23 cellular contexts compared by ENCODE assay signal in the genomic region with DNA sequence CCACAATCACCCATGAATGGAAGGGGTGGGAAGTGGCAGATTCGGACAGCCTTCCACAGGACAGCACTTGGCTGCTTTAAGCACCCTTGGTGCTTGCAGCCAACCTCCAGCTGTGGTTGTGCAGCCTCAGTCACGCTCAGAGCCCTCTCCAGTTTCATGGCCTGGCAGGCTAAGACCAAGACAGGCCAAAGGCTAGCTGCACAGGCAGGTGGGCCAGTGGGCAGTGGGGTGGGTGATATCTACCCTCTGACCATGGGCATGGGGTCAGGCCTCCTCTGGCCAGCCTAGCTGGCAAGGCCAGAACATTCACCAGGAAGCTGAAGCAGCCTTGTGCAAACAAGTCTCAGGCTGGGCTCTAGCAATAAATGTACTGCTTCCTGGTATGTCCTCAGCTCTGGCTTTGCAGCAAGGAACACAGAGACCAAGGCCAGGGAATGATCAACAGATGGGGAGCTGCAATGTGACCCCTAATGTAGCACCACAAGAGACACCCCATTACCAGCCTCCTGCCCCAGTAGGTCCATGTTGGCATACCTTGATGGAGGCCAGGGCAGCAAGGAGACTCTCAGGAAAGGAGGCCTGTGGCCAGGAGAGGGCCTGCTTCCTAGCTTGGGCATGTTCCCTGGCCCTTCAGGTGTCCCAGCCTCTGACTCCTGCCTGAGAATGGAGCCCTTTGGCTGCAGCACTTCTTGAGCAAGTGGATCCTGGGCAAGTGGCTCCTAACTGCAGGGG. TPM values are rescaled to one million over a fixed set of nuclear protein-coding genes. Genes with fewer than 3 reads are reported as not detected.
DNase-seq lines count a peak whose midpoint lies in the region; ATAC-seq and TF ChIP-seq lines count a peak whose summit lies in the region.
"Had no signal": no experiment of that assay in that cellular context is flagged by ENCODE, and none has a peak within 500 bp of the region (broad histone marks: within the 10 kb centered on the region; RNA-seq: fewer than 3 reads in every experiment).

No MANE protein-coding gene starts in this region.

- H3K27ac ChIP-seq in left ventricle myocardium inferior (replicated peaks) (peak overlapping the region; percentile 74), heart left ventricle (peak overlapping the region in 3 of 12 donors; percentile 18 to 79 (median 33)), neuronal stem cell (replicated peaks; ENCODE audit: low read length) (no peak overlapping the region), vagina (peak overlapping the region; percentile 63), A673 (ENCODE audit: low read depth, low read length, poor library complexity, severe bottlenecking) (no peak overlapping the region)
- H3K27ac ChIP-seq: epithelial cell of prostate had no signal

- no peak overlapping the region for H3K27ac Mint-ChIP-seq in activated CD4-positive, alpha-beta memory T cell treated with anti-CD3 and anti-CD28 coated beads for 36 hours
- H3K27ac Mint-ChIP-seq: activated naive CD8-positive, alpha-beta T cell; activated T-helper 1 cell treated with anti-CD3 and anti-CD28 coated beads, Interleukin-12 subunit alpha, Interleukin-12 subunit beta, Interleukin-2, Interleukin-4 antibody, amounts not matched to agents 30 ng/mL and 10 ng/mL and 1 ng/mL, durations not matched to agents 14 hours and 24 hours and 36 hours; dendritic cell treated with granulocyte-macrophage colony-stimulating factor and Interleukin-4, amounts not matched to agents 40 ng/mL and 50 ng/mL, for 4 days; natural killer cell; T-helper 2 cell treated with Interferon-gamma antibody and Interleukin-4, amounts not matched to agents 5 μg/mL and 100 μg/mL, for 36 hours had no signal

- no peak overlapping the region for H3K4me2 ChIP-seq in neuronal stem cell (ENCODE audit: insufficient read depth, low read length, poor library complexity, severe bottlenecking)

- no peak overlapping the region for H3K18ac ChIP-seq in neuronal stem cell (ENCODE audit: low read length)

- H3K14ac ChIP-seq in neuronal stem cell (ENCODE audit: low read length): no peak overlapping the region

- TF ChIP-seq POLR2A in heart left ventricle (IDR thresholded peaks at IDR 0.05) (no peak), vagina (IDR thresholded peaks at IDR 0.05) (no peak)

- no TSS peak for BruUV-seq in A673 (replicated peaks; lab: Mats Ljungman, UMichigan)

- peak; percentile 36 for DNase-seq in left ventricle myocardium inferior
- no peak for DNase-seq in heart left ventricle
- DNase-seq in neuronal stem cell (ENCODE audit: low spot score): no peak
- no peak for DNase-seq in vagina (ENCODE audit: extremely low spot score in 2 of 2)
- no peak for DNase-seq in stimulated activated naive CD4-positive, alpha-beta T cell treated with Interleukin-2 at 50 U/mL for 16 hours (lab: John Stamatoyannopoulos, UW)
- DNase-seq in A673 (ENCODE audit: low spot score): no peak
- no peak for DNase-seq in activated CD4-positive, alpha-beta memory T cell treated with anti-CD3 and anti-CD28 coated beads for 36 hours
- DNase-seq: activated CD8-positive, alpha-beta memory T cell treated with anti-CD3 and anti-CD28 coated beads for 24 hours; H9; KG1; natural killer cell; OCI-M1 had no signal

- H3K27me3 Mint-ChIP-seq in activated CD4-positive, alpha-beta memory T cell treated with anti-CD3 and anti-CD28 coated beads for 36 hours: no peaks in the 10 kb centered on the region
- H3K27me3 Mint-ChIP-seq: activated naive CD8-positive, alpha-beta T cell; CD4-positive, alpha-beta memory T cell; dendritic cell treated with granulocyte-macrophage colony-stimulating factor and Interleukin-4, amounts not matched to agents 40 ng/mL and 50 ng/mL, for 4 days; type B pancreatic cell had no signal

- no peaks in the 10 kb centered on the region for H3K27me3 ChIP-seq in left ventricle myocardium inferior (ENCODE audit: low read depth)
- no peaks in the 10 kb centered on the region for H3K27me3 ChIP-seq in heart left ventricle
- H3K27me3 ChIP-seq in neuronal stem cell (ENCODE audit: control insufficient read depth in 3 of 3, insufficient read depth in 3 of 3, low read depth in 1 of 3, low read length in 3 of 3): no peaks in the 10 kb centered on the region
- no peaks in the 10 kb centered on the region for H3K27me3 ChIP-seq in vagina
- H3K27me3 ChIP-seq in A673 (replicated peaks; ENCODE audit: insufficient read depth, low read depth, low read length, poor library complexity): no peaks in the 10 kb centered on the region

- H3K9me3 Mint-ChIP-seq in activated CD4-positive, alpha-beta memory T cell treated with anti-CD3 and anti-CD28 coated beads for 36 hours: no peaks in the 10 kb centered on the region
- H3K9me3 Mint-ChIP-seq: activated T-helper 1 cell treated with anti-CD3 and anti-CD28 coated beads, Interleukin-12 subunit alpha, Interleukin-12 subunit beta, Interleukin-2, Interleukin-4 antibody, amounts not matched to agents 30 ng/mL and 10 ng/mL and 1 ng/mL, durations not matched to agents 14 hours and 24 hours and 36 hours; brain; CD4-positive, alpha-beta memory T cell; dendritic cell treated with granulocyte-macrophage colony-stimulating factor and Interleukin-4, amounts not matched to agents 40 ng/mL and 50 ng/mL, for 4 days; H9; natural killer cell; T-helper 2 cell treated with Interferon-gamma antibody and Interleukin-4, amounts not matched to agents 5 μg/mL and 100 μg/mL, for 36 hours; type B pancreatic cell had no signal

- no peak overlapping the region for H4K8ac ChIP-seq in neuronal stem cell (ENCODE audit: low read depth, low read length)

- no peak overlapping the region for H4K91ac ChIP-seq in neuronal stem cell (ENCODE audit: low read depth, low read length, poor library complexity)

- H2BK5ac ChIP-seq in neuronal stem cell (ENCODE audit: low read length): peak overlapping the region; percentile 7

- intact Hi-C loops in left ventricle myocardium inferior (cut with micrococcal nuclease): no loop called here
- intact Hi-C loops in heart left ventricle (cut with DNase I): no loop called here
- intact Hi-C loops in vagina (cut with DNase I): no loop called here
- intact Hi-C loops in A673 (cut with micrococcal nuclease; ENCODE audit: unreplicated experiment): no loop called here
- intact Hi-C loops in activated CD4-positive, alpha-beta memory T cell treated with anti-CD3 and anti-CD28 coated beads for 36 hours (cut with micrococcal nuclease): no loop called here

- peaks cover 3% of the 10 kb centered on the region for H3K79me1 ChIP-seq in neuronal stem cell (ENCODE audit: low read depth, low read length)

- H2AFZ ChIP-seq in neuronal stem cell (ENCODE audit: low read length): no peak overlapping the region

- no peak overlapping the region for H3K23ac ChIP-seq in neuronal stem cell (ENCODE audit: low read depth, low read length, poor library complexity)

- no peak overlapping the region for H3K4me3 ChIP-seq in left ventricle myocardium inferior
- H3K4me3 ChIP-seq in heart left ventricle: no peak overlapping the region
- no peak overlapping the region for H3K4me3 ChIP-seq in neuronal stem cell (ENCODE audit: low read length in 2 of 2)
- H3K4me3 ChIP-seq in vagina: no peak overlapping the region
- H3K4me3 ChIP-seq in A673 (ENCODE audit: low read depth, low read length, poor library complexity, severe bottlenecking): no peak overlapping the region
- H3K4me3 ChIP-seq: lung had no signal

- 79 to 93% (median 84%) methylated on average over 1 to 2 of the region's 2 CpGs for WGBS in heart left ventricle, 4 donors
- WGBS in neuronal stem cell (ENCODE audit: extremely low coverage in 2 of 2, insufficient read length in 2 of 2, insufficient replicate concordance in 1 of 2), 2 donors: no CpG with 5 or more reads among the region's 2 CpGs

- no peak overlapping the region for H2BK12ac ChIP-seq in neuronal stem cell (ENCODE audit: low read length)

- no peak overlapping the region for H2AK5ac ChIP-seq in neuronal stem cell (ENCODE audit: low read depth, low read length)

- H2BK120ac ChIP-seq in neuronal stem cell (ENCODE audit: low read depth, low read length): no peak overlapping the region

- H3K4me3 Mint-ChIP-seq in activated CD4-positive, alpha-beta memory T cell treated with anti-CD3 and anti-CD28 coated beads for 36 hours: no peak overlapping the region
- H3K4me3 Mint-ChIP-seq: activated naive CD8-positive, alpha-beta T cell; activated T-helper 1 cell treated with anti-CD3 and anti-CD28 coated beads, Interleukin-12 subunit alpha, Interleukin-12 subunit beta, Interleukin-2, Interleukin-4 antibody, amounts not matched to agents 30 ng/mL and 10 ng/mL and 1 ng/mL, durations not matched to agents 14 hours and 24 hours and 36 hours; brain; CD4-positive, alpha-beta memory T cell; dendritic cell treated with granulocyte-macrophage colony-stimulating factor and Interleukin-4, amounts not matched to agents 40 ng/mL and 50 ng/mL, for 4 days; H9; natural killer cell; T-helper 2 cell treated with Interferon-gamma antibody and Interleukin-4, amounts not matched to agents 5 μg/mL and 100 μg/mL, for 36 hours; type B pancreatic cell had no signal

- H3K36me3 ChIP-seq in left ventricle myocardium inferior (peaks cover 28% of the 10 kb centered on the region), heart left ventricle (peaks cover 0 to 49% (median 23%) of the 10 kb centered on the region in 9 donors), neuronal stem cell (replicated peaks in 1 of 2; ENCODE audit: control insufficient read depth in 2 of 2, insufficient read depth in 2 of 2, low read length in 2 of 2) (peaks cover 0 to 41% of the 10 kb centered on the region in 2 donors), vagina (peaks cover 0 to 20% of the 10 kb centered on the region in 2 donors), A673 (ENCODE audit: insufficient read depth, low read length, poor library complexity, severe bottlenecking) (no peaks in the 10 kb centered on the region)

- H3K9me3 ChIP-seq in left ventricle myocardium inferior (replicated peaks) (no peaks in the 10 kb centered on the region), heart left ventricle (no peaks in the 10 kb centered on the region), neuronal stem cell (replicated peaks in 1 of 2; ENCODE audit: control insufficient read depth in 2 of 2, insufficient read depth in 1 of 2, low read depth in 1 of 2, low read length in 2 of 2) (no peaks in the 10 kb centered on the region), vagina (no peaks in the 10 kb centered on the region), A673 (ENCODE audit: low read depth, low read length, poor library complexity, severe bottlenecking) (no peaks in the 10 kb centered on the region)

- no peak overlapping the region for H3K4ac ChIP-seq in neuronal stem cell (ENCODE audit: low read length)

- CTCF ChIA-PET in A673 (lab: Charles Lee): no interaction called here
- CTCF ChIA-PET in activated CD4-positive, alpha-beta memory T cell treated with anti-CD3 and anti-CD28 coated beads for 36 hours (lab: Charles Lee): interaction anchor here (1.5 to 2.7 kb wide), 2 partner anchors 14 to 24 kb away, joined by 5 to 11 read pairs; no protein-coding TSS in a partner anchor

- no peak overlapping the region for H2BK15ac ChIP-seq in neuronal stem cell (ENCODE audit: low read length)

- no peak overlapping the region for H3K9ac ChIP-seq in neuronal stem cell (ENCODE audit: low read depth, low read length, poor library complexity)

- peaks cover 2% of the 10 kb centered on the region for H3K36me3 Mint-ChIP-seq in activated CD4-positive, alpha-beta memory T cell treated with anti-CD3 and anti-CD28 coated beads for 36 hours
- H3K36me3 Mint-ChIP-seq: activated naive CD8-positive, alpha-beta T cell; natural killer cell had no signal

- peaks cover 5% of the 10 kb centered on the region for H3K4me1 Mint-ChIP-seq in activated CD4-positive, alpha-beta memory T cell treated with anti-CD3 and anti-CD28 coated beads for 36 hours (ENCODE audit: low read depth)

- H3K4me1 ChIP-seq in left ventricle myocardium inferior (peaks cover 66% of the 10 kb centered on the region), heart left ventricle (peaks cover 10 to 71% (median 51%) of the 10 kb centered on the region in 12 donors), neuronal stem cell (ENCODE audit: control insufficient read depth in 2 of 2, insufficient read depth in 1 of 2, low read depth in 1 of 2, low read length in 2 of 2) (peaks cover 3 to 7% of the 10 kb centered on the region in 2 donors), vagina (peaks cover 73% of the 10 kb centered on the region), A673 (ENCODE audit: insufficient read depth, low read length, poor library complexity, severe bottlenecking) (no peaks in the 10 kb centered on the region)

- POLR2A ChIA-PET in A673 (lab: Charles Lee; ENCODE audit: low non-redundant PET): no interaction called here
- POLR2A ChIA-PET in activated CD4-positive, alpha-beta memory T cell treated with anti-CD3 and anti-CD28 coated beads for 36 hours (lab: Charles Lee): no interaction called here

- TF ChIP-seq CTCF in left ventricle myocardium inferior (IDR thresholded peaks at IDR 0.05; ENCODE audit: borderline replicate concordance): no peak
- no peak for TF ChIP-seq CTCF in heart left ventricle (IDR thresholded peaks at IDR 0.05)
- TF ChIP-seq CTCF in vagina (IDR thresholded peaks at IDR 0.05): no peak
- no peak for TF ChIP-seq CTCF in A673 (conservative IDR thresholded peaks at IDR 0.05; ENCODE audit: low read depth, low read length)

- ATAC-seq in heart left ventricle: no peak
- peak; percentile 22 for ATAC-seq in esophagus mucosa
- ATAC-seq: activated CD4-positive, CD25-positive, alpha-beta regulatory T cell treated with anti-CD3 and anti-CD28 coated beads, Interleukin-2, amount 50 U/mL, for 24 hours; natural killer cell had no signal

RNA-seq across cellular contexts. Expression of a gene that starts 20.9 kb away (rescaled TPM):
- 0.99 TPM for total RNA-seq in left ventricle myocardium inferior
- under 1 TPM in 8 of 9 donors, not detected in 1; 0.32 to 1.00 (median 0.59) TPM for total RNA-seq in heart left ventricle
- polyA plus RNA-seq in heart left ventricle: under 1 TPM; 0.15 to 0.26 TPM
- total RNA-seq in esophagus mucosa: 6.6 TPM
- polyA plus RNA-seq in neuronal stem cell (2013, experiment 1 of 2): 1.1 TPM
- 0.78 TPM for polyA plus RNA-seq in neuronal stem cell (2013, experiment 2 of 2)
- total RNA-seq in vagina: 30.2 TPM
- total RNA-seq in A673 (2021): 1.6 and 2.3 TPM in 2 replicates
- 1 to 10 TPM in 1 of 2 experiments, under 1 TPM in 1; 0.71 to 1.3 TPM for total RNA-seq in activated CD4-positive, alpha-beta memory T cell treated with anti-CD3 and anti-CD28 coated beads for 36 hours
- total RNA-seq: CD4-positive, alpha-beta memory T cell; natural killer cell had no signal

RNA-seq across cellular contexts. Expression of a gene that starts 29.1 kb away (rescaled TPM):
- 65.8 TPM for total RNA-seq in left ventricle myocardium inferior
- total RNA-seq in heart left ventricle: 100 to 1,000 TPM in 3 of 9 donors, 10 to 100 TPM in 6; 52.7 to 141 (median 68.5) TPM
- 100 to 1,000 TPM in 1 of 2 donors, 10 to 100 TPM in 1; 18.6 to 104 TPM for polyA plus RNA-seq in heart left ventricle
- 80.9 TPM for total RNA-seq in esophagus mucosa
- polyA plus RNA-seq in neuronal stem cell (2013, experiment 1 of 2): 20.8 TPM
- 20.9 TPM for polyA plus RNA-seq in neuronal stem cell (2013, experiment 2 of 2)
- 110 TPM for total RNA-seq in vagina
- total RNA-seq in A673 (2021): 56.5 and 63.9 TPM in 2 replicates
- 10 to 100 TPM; 25.0 to 26.3 TPM for total RNA-seq in activated CD4-positive, alpha-beta memory T cell treated with anti-CD3 and anti-CD28 coated beads for 36 hours

RNA-seq across cellular contexts. Expression of a gene that starts 31.5 kb away (rescaled TPM):
- total RNA-seq in left ventricle myocardium inferior: not detected
- not detected for total RNA-seq in heart left ventricle
- not detected for polyA plus RNA-seq in heart left ventricle
- not detected for total RNA-seq in esophagus mucosa
- not detected for polyA plus RNA-seq in neuronal stem cell (2013, experiment 1 of 2)
- not detected for polyA plus RNA-seq in neuronal stem cell (2013, experiment 2 of 2)
- total RNA-seq in vagina: not detected
- not detected in 2 replicates for total RNA-seq in A673 (2021)
- not detected for total RNA-seq in activated CD4-positive, alpha-beta memory T cell treated with anti-CD3 and anti-CD28 coated beads for 36 hours
- total RNA-seq: activated T-helper 1 cell treated with anti-CD3 and anti-CD28 coated beads, Interleukin-12 subunit alpha, Interleukin-12 subunit beta, Interleukin-2, Interleukin-4 antibody, amounts not matched to agents 30 ng/mL and 10 ng/mL and 1 ng/mL, durations not matched to agents 14 hours and 24 hours and 36 hours; CD4-positive, alpha-beta memory T cell; H9 had no signal
- polyA plus RNA-seq: CD4-positive, alpha-beta memory T cell had no signal

RNA-seq across cellular contexts. Expression of a gene that starts 35.6 kb away (rescaled TPM):
- total RNA-seq in left ventricle myocardium inferior: 2.9 TPM
- total RNA-seq in heart left ventricle: 10 to 100 TPM in 1 of 9 donors, 1 to 10 TPM in 8; 3.5 to 11.6 (median 5.4) TPM
- 1 to 10 TPM; 2.7 to 5.1 TPM for polyA plus RNA-seq in heart left ventricle
- total RNA-seq in esophagus mucosa: 3.8 TPM
- 4.1 TPM for polyA plus RNA-seq in neuronal stem cell (2013, experiment 1 of 2)
- polyA plus RNA-seq in neuronal stem cell (2013, experiment 2 of 2): 4.7 TPM
- 22.3 TPM for total RNA-seq in vagina
- total RNA-seq in A673 (2021): 5.3 and 6.8 TPM in 2 replicates
- total RNA-seq in activated CD4-positive, alpha-beta memory T cell treated with anti-CD3 and anti-CD28 coated beads for 36 hours: under 1 TPM; 0.57 to 0.68 TPM
- total RNA-seq: CD4-positive, alpha-beta memory T cell had no signal
- polyA plus RNA-seq: CD4-positive, alpha-beta memory T cell had no signal

RNA-seq across cellular contexts. Expression of a gene that starts 58.6 kb away (rescaled TPM):
- total RNA-seq in left ventricle myocardium inferior (15.5 TPM), heart left ventricle (10 to 100 TPM in 5 of 9 donors, 1 to 10 TPM in 4; 7.0 to 17.0 (median 10.2) TPM), esophagus mucosa (3.7 TPM), vagina (28.2 TPM), A673 (2021) (0.28 and 0.31 TPM in 2 replicates)
- polyA plus RNA-seq in heart left ventricle: 10 to 100 TPM; 13.4 to 20.1 TPM
- polyA plus RNA-seq in neuronal stem cell (2013, experiment 1 of 2): 20.8 TPM
- 19.8 TPM for polyA plus RNA-seq in neuronal stem cell (2013, experiment 2 of 2)
- total RNA-seq in activated CD4-positive, alpha-beta memory T cell treated with anti-CD3 and anti-CD28 coated beads for 36 hours: not detected
- total RNA-seq: activated T-helper 1 cell treated with anti-CD3 and anti-CD28 coated beads, Interleukin-12 subunit alpha, Interleukin-12 subunit beta, Interleukin-2, Interleukin-4 antibody, amounts not matched to agents 30 ng/mL and 10 ng/mL and 1 ng/mL, durations not matched to agents 14 hours and 24 hours and 36 hours; CD4-positive, alpha-beta memory T cell had no signal
- polyA plus RNA-seq: CD4-positive, alpha-beta memory T cell had no signal

Comparison
In these comparisons a context has a peak if more than half of its experiments do, and no peak if none do; other contexts are left out.
1. H3K27ac ChIP-seq: peak in left ventricle myocardium inferior (single experiment) and vagina (single experiment); none in neuronal stem cell (single experiment) and A673 (single experiment).